13 cellular contexts compared by ENCODE assay signal in genomic region chr7:147981072-147981813, GRCh38.
A peak's percentile ranks its signal among the peaks of the same experiment; 100 is the strongest.
DNase-seq lines count a peak whose midpoint lies in the region; ATAC-seq lines count a peak whose summit lies in the region.
"Had no signal": no experiment of that assay in that cellular context is flagged by ENCODE, and none has a peak within 500 bp of the region (broad histone marks: within the 10 kb centered on the region; RNA-seq: fewer than 3 reads in every experiment).

No MANE protein-coding gene starts in this region.

- DNase-seq in RPMI8226 (peak; percentile 34), NOMO-1 treated with dmso at 0.1 percent for 144 hours (lab: John Stamatoyannopoulos, UW; ENCODE audit: unreplicated experiment) (no peak), cerebellum (ENCODE audit: low spot score) (no peak), hypothalamus (lab: John Stamatoyannopoulos, UW) (no peak), germinal center (ENCODE audit: low spot score) (no peak)
- DNase-seq: activated naive CD8-positive, alpha-beta T cell treated with anti-CD3 and anti-CD28 coated beads, Interleukin-2, amount 10 ng/mL, durations not matched to agents 7 days and 5 days; CD8-positive, alpha-beta memory T cell; gastrocnemius medialis; stimulated activated CD4-positive, alpha-beta T cell treated with anti-CD3 and anti-CD28 coated beads, Interleukin-4, amount 100 ng/mL, for 1 hour; SW 1271 had no signal

- ATAC-seq in GM18511 (IDR thresholded peaks at IDR 0.05; ENCODE audit: unreplicated experiment) (peak; percentile 86), GM21423 (IDR thresholded peaks at IDR 0.05; ENCODE audit: unreplicated experiment) (peak; percentile 68), HG03064 (IDR thresholded peaks at IDR 0.05; ENCODE audit: low read depth, unreplicated experiment) (peak; percentile 60)
- ATAC-seq: gastrocnemius medialis had no signal
